In the genomic region with DNA sequence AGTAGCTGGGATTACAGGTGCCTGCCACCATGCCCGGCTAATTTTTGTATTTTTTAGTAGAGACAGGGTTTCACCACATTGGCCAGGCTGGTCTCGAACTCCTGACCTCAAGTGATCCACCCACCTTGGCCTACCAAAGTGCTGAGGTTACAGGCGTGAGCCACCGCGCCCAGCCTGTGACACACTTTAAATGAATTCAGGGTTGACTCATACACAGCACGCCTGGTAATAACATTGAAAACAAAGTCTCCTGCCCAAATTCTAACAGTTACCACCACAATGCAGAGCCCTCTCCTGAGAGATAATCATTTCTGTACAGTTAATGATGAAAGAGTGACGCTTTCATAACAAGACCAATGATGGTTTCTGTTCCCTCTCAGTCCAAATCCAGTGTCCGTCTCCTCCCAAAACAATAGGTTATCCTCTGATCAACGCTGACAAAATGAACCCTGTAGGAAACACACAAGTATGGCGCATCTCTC, we compare ENCODE assay signal across 8 cellular contexts. TPM values are rescaled to one million over a fixed set of nuclear protein-coding genes. Genes with fewer than 3 reads are reported as not detected.
A peak's percentile ranks its signal among the peaks of the same experiment; 100 is the strongest.
DNase-seq lines count a peak whose midpoint lies in the region; ATAC-seq, FAIRE-seq and TF ChIP-seq lines count a peak whose summit lies in the region.
"Not testable (repeated sequence)": the region's sequence is repeated elsewhere in the genome, so short reads cannot be mapped to it uniquely, and the experiment has no call there.

No MANE protein-coding gene starts in this region.

- intact Hi-C loops in Caco-2 (cut with micrococcal nuclease; ENCODE audit: unreplicated experiment), result not testable (repeated sequence)
- intact Hi-C loops in colonic mucosa (cut with DNase I), result loop anchor here (10.0 kb wide), 1 partner anchor 284 kb away; the partner anchor contains the start of gene YWHAH

- peak overlapping the region; percentile 99 for H3K27ac Mint-ChIP-seq in Caco-2 (ENCODE audit: unreplicated experiment)

- H3K27me3 ChIP-seq in Caco-2 (replicated peaks; ENCODE audit: control insufficient read depth, insufficient read depth, low read length); colonic mucosa; iPS DF 6.9 (ENCODE audit: control insufficient read depth, insufficient read depth, low read length); osteoblast (ENCODE audit: insufficient read depth, low read length); stomach smooth muscle (ENCODE audit: control insufficient read depth in 1 of 2, insufficient read depth in 2 of 2, low read length in 2 of 2): not testable (repeated sequence)

- peak overlapping the region; percentile 63 to 72 for H3K9ac ChIP-seq in colonic mucosa (ENCODE audit: low read depth in 2 of 2, low read length in 2 of 2)
- not testable (repeated sequence) for H3K9ac ChIP-seq in stomach smooth muscle (ENCODE audit: low read length in 2 of 2)

- not testable (repeated sequence) for H3K27me3 Mint-ChIP-seq in Caco-2 (ENCODE audit: insufficient read depth, unreplicated experiment)

- peak overlapping the region; percentile 100 for H3K4me2 ChIP-seq in osteoblast (ENCODE audit: insufficient read depth, low read length)

- peaks cover 20% of the 10 kb centered on the region for H3K4me1 Mint-ChIP-seq in Caco-2 (ENCODE audit: low read depth, unreplicated experiment)

- H3K79me2 ChIP-seq in osteoblast (ENCODE audit: insufficient read depth, low read length), result peaks cover 53% of the 10 kb centered on the region

- not testable (repeated sequence) for H4K20me1 ChIP-seq in osteoblast (ENCODE audit: insufficient read depth, low read length)

- H3K4me1 ChIP-seq in Caco-2 (peaks cover 13% of the 10 kb centered on the region; the same call in 1 of the 2 replicates), osteoblast (ENCODE audit: insufficient read depth, low read length) (peaks cover 11% of the 10 kb centered on the region), stomach smooth muscle (ENCODE audit: control insufficient read depth, insufficient read depth, low read length) (peaks cover 15% of the 10 kb centered on the region)
- H3K4me1 ChIP-seq in colonic mucosa; iPS DF 6.9 (ENCODE audit: control insufficient read depth, insufficient read depth, low read length): not testable (repeated sequence)

- not testable (repeated sequence) for BruUV-seq in Caco-2 (replicated peaks; lab: Mats Ljungman, UMichigan)

- not testable (repeated sequence) for H3K9me3 Mint-ChIP-seq in Caco-2 (ENCODE audit: unreplicated experiment)

- peaks cover 35% of the 10 kb centered on the region for H3K36me3 Mint-ChIP-seq in Caco-2 (ENCODE audit: insufficient read depth, unreplicated experiment)

- POLR2A ChIA-PET in Caco-2 (lab: Charles Lee), result interaction anchor here (0.6 to 2.9 kb wide), 5 partner anchors 7 to 92 kb away, joined by 5 to 31 read pairs (median 28); partner anchors contain the start of gene DEPDC5

- CTCF ChIA-PET in Caco-2 (lab: Charles Lee), result interaction anchor here (1.5 to 2.6 kb wide), 2 partner anchors 92 to 309 kb away, joined by 6 to 33 read pairs; no protein-coding TSS in a partner anchor

- no CpG with 5 or more reads among the region's 10 CpGs for WGBS in iPS DF 6.9 (ENCODE audit: insufficient coverage, insufficient read length)

- FAIRE-seq in RCC 7860 (lab: Jason Lieb, UNC), result peak; percentile 55

- H3K4me3 ChIP-seq in Caco-2 (ENCODE audit: low read depth, low read length), result peak overlapping the region; percentile 71
- peak overlapping the region; percentile 82 for H3K4me3 ChIP-seq in colonic mucosa
- H3K4me3 ChIP-seq in iPS DF 6.9 (ENCODE audit: low read length), result peak overlapping the region; percentile 89; the same call in 1 of the 2 replicates
- peak overlapping the region; percentile 97 for H3K4me3 ChIP-seq in osteoblast (ENCODE audit: insufficient read depth, low read length)
- peak overlapping the region; percentile 98 to 100 for H3K4me3 ChIP-seq in stomach smooth muscle (ENCODE audit: low read length in 2 of 2)

- not testable (repeated sequence) for H3K36me3 ChIP-seq in Caco-2 (ENCODE audit: control insufficient read depth, insufficient read depth, low read length); colonic mucosa; iPS DF 6.9 (ENCODE audit: control insufficient read depth, insufficient read depth, low read length); osteoblast (ENCODE audit: insufficient read depth, low read length); stomach smooth muscle (ENCODE audit: control insufficient read depth in 2 of 2, insufficient read depth in 2 of 2, low read length in 2 of 2)

- not testable (repeated sequence) for H3K9me3 ChIP-seq in Caco-2; colonic mucosa; iPS DF 6.9 (ENCODE audit: control insufficient read depth, insufficient read depth, low read length); osteoblast (ENCODE audit: low read depth, low read length); stomach smooth muscle (ENCODE audit: control insufficient read depth in 2 of 2, low read length in 2 of 2)

- not testable (repeated sequence) for TF ChIP-seq CTCF in Caco-2 (IDR thresholded peaks at IDR 0.05; ENCODE audit: insufficient read depth in 1 of 2, low read depth in 1 of 2, low read length in 1 of 2, severe bottlenecking in 1 of 2, unreplicated experiment in 1 of 2); colonic mucosa (IDR thresholded peaks at IDR 0.05); osteoblast (IDR thresholded peaks at IDR 0.05; ENCODE audit: extremely low read depth, low read depth, low read length)

- H3K27ac ChIP-seq in colonic mucosa (peak overlapping the region; percentile 64), osteoblast (ENCODE audit: low read depth, low read length) (peak overlapping the region; percentile 96)
- H3K27ac ChIP-seq in iPS DF 6.9 (ENCODE audit: low read length); stomach smooth muscle (ENCODE audit: low read length): not testable (repeated sequence)

- peak; percentile 28 for ATAC-seq in HG03095 (IDR thresholded peaks at IDR 0.05; ENCODE audit: unreplicated experiment)

- H3K4me3 Mint-ChIP-seq in Caco-2 (ENCODE audit: unreplicated experiment), result peak overlapping the region; percentile 97

- not testable (repeated sequence) for DNase-seq in Caco-2; iPS DF 6.9 (ENCODE audit: low read depth, low spot score); osteoblast (ENCODE audit: insufficient read length, low spot score, missing footprints)
- DNase-seq in RCC 7860 (ENCODE audit: low spot score) (peak; percentile 88), colonic mucosa (peak; percentile 35)
- peak; percentile 41 for DNase-seq in activated CD8-positive, alpha-beta memory T cell treated with anti-CD3 and anti-CD28 coated beads, Interleukin-2, amount 50 U/mL, for 4 hours

- H2AFZ ChIP-seq in osteoblast (ENCODE audit: low read length), result peak overlapping the region; percentile 66

RNA-seq across cellular contexts. Expression of gene PISD, which starts 1.1 kb away (rescaled TPM):
- total RNA-seq in Caco-2 (2022), result 56.7 and 58.7 TPM in 2 replicates
- total RNA-seq in colonic mucosa, result 10 to 100 TPM; 30.8 to 48.1 TPM
- total RNA-seq in osteoblast, result 35.1 and 37.3 TPM in 2 replicates
